Comparison of ENCODE assay signal across 32 cellular contexts in genomic region chr6:110130362-110130761, GRCh38.
"Had no signal": no experiment of that assay in that cellular context is flagged by ENCODE, and none has a peak within 500 bp of the region (broad histone marks: within the 10 kb centered on the region; RNA-seq: fewer than 3 reads in every experiment).

No MANE protein-coding gene starts in this region.

- H3K4me1 ChIP-seq: adrenal gland, ascending aorta, body of pancreas, breast epithelium had no signal

- DNase-seq: activated effector memory CD4-positive, alpha-beta T cell treated with anti-CD3 and anti-CD28 coated beads, Interleukin-2, amount 50 U/mL, for 16 hours; activated effector memory CD4-positive, alpha-beta T cell treated with Interleukin-2 at 50 U/mL for 16 hours; activated gamma-delta T cell; activated gamma-delta T cell treated with Interleukin-2 at 50 U/mL for 16 hours; activated naive CD4-positive, alpha-beta T cell; activated naive CD4-positive, alpha-beta T cell treated with anti-CD3 and anti-CD28 coated beads for 36 hours; activated naive CD4-positive, alpha-beta T cell treated with anti-CD3 and anti-CD28 coated beads, Interleukin-2, amount 10 ng/mL, durations not matched to agents 7 days and 5 days; activated naive CD4-positive, alpha-beta T cell treated with anti-CD3 and anti-CD28 coated beads, Interleukin-2, amount 50 U/mL, for 16 hours; activated naive CD4-positive, alpha-beta T cell treated with Interleukin-2 at 50 U/mL for 16 hours; activated naive CD8-positive, alpha-beta T cell treated with anti-CD3 and anti-CD28 coated beads for 36 hours; activated naive CD8-positive, alpha-beta T cell treated with anti-CD3 and anti-CD28 coated beads, Interleukin-2, amount 10 ng/mL, durations not matched to agents 7 days and 5 days; activated naive CD8-positive, alpha-beta T cell treated with anti-CD3 and anti-CD28 coated beads, Interleukin-2, amount 50 U/mL, for 24 hours; activated T-cell treated with anti-CD3 and anti-CD28 coated beads, Interleukin-2, amount 50 U/mL, for 24 hours; activated T-cell treated with anti-CD3 and anti-CD28 coated beads, Interleukin-2, amount 50 U/mL, for 4 hours; activated T-cell treated with anti-CD3 and anti-CD28 coated beads, Interleukin-2, amount 50 U/mL, for 48 hours; activated T-cell treated with anti-CD3 and anti-CD28 coated beads, Interleukin-2, amount 50 U/mL, for 72 hours; adrenal gland; amniotic stem cell; amygdala; anterior cingulate cortex; aorta; body of pancreas; brain microvascular endothelial cell; caudate nucleus; central memory CD4-positive, alpha-beta T cell; cerebellar nuclear complex had no signal

- H3K27me3 ChIP-seq: adrenal gland, ascending aorta, body of pancreas, brain microvascular endothelial cell, breast epithelium, cardiac muscle cell had no signal

- ATAC-seq: activated naive CD4-positive, alpha-beta T cell treated with anti-CD3 and anti-CD28 coated beads, Interleukin-2, amount 50 U/mL, for 72 hours; activated naive CD8-positive, alpha-beta T cell treated with anti-CD3 and anti-CD28 coated beads, Interleukin-2, amount 50 U/mL, for 24 hours; activated T-cell treated with anti-CD3 and anti-CD28 coated beads, Interleukin-2, amount 50 U/mL, for 4 hours; activated T-cell treated with anti-CD3 and anti-CD28 coated beads, Interleukin-2, amount 50 U/mL, for 72 hours; activated T-helper 17 cell treated with anti-CD3 and anti-CD28 coated beads, Interleukin-2, amount 50 U/mL, for 72 hours; body of pancreas had no signal

- H3K36me3 ChIP-seq: adrenal gland, ascending aorta, brain microvascular endothelial cell, breast epithelium, cardiac muscle cell had no signal

- H3K27ac ChIP-seq: adrenal gland, ascending aorta, body of pancreas, brain microvascular endothelial cell, breast epithelium, cardiac muscle cell had no signal

- FAIRE-seq: bronchial epithelial cell had no signal

- H3K9me3 ChIP-seq: adrenal gland, ascending aorta, body of pancreas, breast epithelium had no signal

- H3K4me3 ChIP-seq: adrenal gland, ascending aorta, body of pancreas, breast epithelium, cardiac muscle cell had no signal
